ENCODE assay signal across 17 cellular contexts in the genomic region with DNA sequence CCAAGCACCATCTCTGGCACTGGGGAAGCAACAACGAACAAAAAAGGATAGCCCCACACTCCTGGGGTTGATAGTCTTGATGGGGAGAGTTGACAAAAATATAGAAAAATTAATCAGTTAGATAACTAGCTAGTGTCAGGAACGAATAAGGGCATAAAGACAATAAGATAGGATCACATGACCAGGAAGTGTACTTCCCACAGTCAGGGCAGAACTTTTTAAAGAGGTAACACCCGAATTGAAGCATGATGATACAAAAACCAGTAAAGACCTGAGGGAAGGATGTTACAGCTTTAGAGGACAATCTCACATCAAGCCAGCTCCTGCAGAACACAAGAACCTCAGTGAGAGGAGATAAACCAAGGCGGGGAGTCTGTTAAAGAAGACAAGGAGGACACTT.
DNase-seq lines count a peak whose midpoint lies in the region; ATAC-seq and TF ChIP-seq lines count a peak whose summit lies in the region.
"Had no signal": no experiment of that assay in that cellular context is flagged by ENCODE, and none has a peak within 500 bp of the region (broad histone marks: within the 10 kb centered on the region; RNA-seq: fewer than 3 reads in every experiment).

No MANE protein-coding gene starts in this region.

- ATAC-seq in GM18907 (IDR thresholded peaks at IDR 0.05; ENCODE audit: unreplicated experiment) (peak; percentile 12), GM21825 (IDR thresholded peaks at IDR 0.05; ENCODE audit: unreplicated experiment) (peak; percentile 24), HG03354 (IDR thresholded peaks at IDR 0.05; ENCODE audit: poor library complexity, severe bottlenecking, unreplicated experiment) (peak; percentile 41)
- no peak for ATAC-seq in activated CD8-positive, alpha-beta T cell treated with anti-CD3 and anti-CD28 coated beads, Interleukin-2, amount 10 ng/mL, durations not matched to agents 7 days and 5 days
- ATAC-seq: left cardiac atrium; naive thymus-derived CD8-positive, alpha-beta T cell; stimulated activated naive CD8-positive, alpha-beta T cell treated with anti-CD3 and anti-CD28 coated beads, Interleukin-15, amount 100 ng/mL, for 72 hours had no signal

- intact Hi-C loops in Calu3 (cut with micrococcal nuclease; ENCODE audit: unreplicated experiment): no loop called here
- intact Hi-C loops in activated CD4-positive, alpha-beta T cell treated with anti-CD3 and anti-CD28 coated beads, Interleukin-2, amount 10 ng/mL, durations not matched to agents 24 days and 14 days (cut with micrococcal nuclease): no loop called here

- H3K36me3 Mint-ChIP-seq in activated CD8-positive, alpha-beta T cell treated with anti-CD3 and anti-CD28 coated beads, Interleukin-2, amount 10 ng/mL, durations not matched to agents 7 days and 5 days (ENCODE audit: low read depth): no peaks in the 10 kb centered on the region
- no peaks in the 10 kb centered on the region for H3K36me3 Mint-ChIP-seq in Calu3 (ENCODE audit: insufficient read depth, unreplicated experiment)
- no peaks in the 10 kb centered on the region for H3K36me3 Mint-ChIP-seq in activated CD4-positive, alpha-beta T cell treated with anti-CD3 and anti-CD28 coated beads, Interleukin-2, amount 10 ng/mL, durations not matched to agents 24 days and 14 days (ENCODE audit: low read depth)
- H3K36me3 Mint-ChIP-seq: activated naive CD4-positive, alpha-beta T cell treated with anti-CD3 and anti-CD28 coated beads, Interleukin-2, amount 10 ng/mL, durations not matched to agents 7 days and 5 days; naive thymus-derived CD8-positive, alpha-beta T cell had no signal

- DNase-seq in erythroblast (lab: John Stamatoyannopoulos, UW): peak; percentile 25 to 66
- no peak for DNase-seq in activated CD8-positive, alpha-beta T cell treated with anti-CD3 and anti-CD28 coated beads, Interleukin-2, amount 10 ng/mL, durations not matched to agents 7 days and 5 days
- no peak for DNase-seq in stimulated activated CD4-positive, alpha-beta T cell treated with anti-CD3 and anti-CD28 coated beads, Interleukin-15, amount 100 ng/mL, for 24 hours
- no peak for DNase-seq in Calu3
- no peak for DNase-seq in activated CD4-positive, alpha-beta T cell treated with anti-CD3 and anti-CD28 coated beads, Interleukin-2, amount 10 ng/mL, durations not matched to agents 24 days and 14 days
- DNase-seq: activated CD4-positive, alpha-beta T cell treated with anti-CD3 and anti-CD28 coated beads, Interleukin-2, amount 50 U/mL, for 48 hours; activated naive CD4-positive, alpha-beta T cell treated with anti-CD3 and anti-CD28 coated beads, Interleukin-2, amount 10 ng/mL, durations not matched to agents 7 days and 5 days; C1 segment of cervical spinal cord; EL; head of caudate nucleus; left cardiac atrium; naive thymus-derived CD8-positive, alpha-beta T cell; right cardiac atrium; stimulated activated naive CD8-positive, alpha-beta T cell treated with anti-CD3 and anti-CD28 coated beads, Interleukin-15, amount 100 ng/mL, for 72 hours had no signal

- BruUV-seq in Calu3 (replicated peaks; lab: Mats Ljungman, UMichigan): no TSS peak

- no peak for TF ChIP-seq CTCF in Calu3 (IDR thresholded peaks at IDR 0.05; ENCODE audit: unreplicated experiment)

- H3K4me3 Mint-ChIP-seq in activated CD8-positive, alpha-beta T cell treated with anti-CD3 and anti-CD28 coated beads, Interleukin-2, amount 10 ng/mL, durations not matched to agents 7 days and 5 days: no peak overlapping the region
- no peak overlapping the region for H3K4me3 Mint-ChIP-seq in Calu3 (ENCODE audit: low read depth, unreplicated experiment)
- H3K4me3 Mint-ChIP-seq in activated CD4-positive, alpha-beta T cell treated with anti-CD3 and anti-CD28 coated beads, Interleukin-2, amount 10 ng/mL, durations not matched to agents 24 days and 14 days: no peak overlapping the region
- H3K4me3 Mint-ChIP-seq: activated naive CD4-positive, alpha-beta T cell treated with anti-CD3 and anti-CD28 coated beads, Interleukin-2, amount 10 ng/mL, durations not matched to agents 7 days and 5 days; naive thymus-derived CD8-positive, alpha-beta T cell; stimulated activated naive CD8-positive, alpha-beta T cell treated with anti-CD3 and anti-CD28 coated beads, Interleukin-15, amount 100 ng/mL, for 72 hours had no signal

- H3K4me1 Mint-ChIP-seq in activated CD8-positive, alpha-beta T cell treated with anti-CD3 and anti-CD28 coated beads, Interleukin-2, amount 10 ng/mL, durations not matched to agents 7 days and 5 days (ENCODE audit: low read depth): peaks cover 4% of the 10 kb centered on the region
- H3K4me1 Mint-ChIP-seq in Calu3 (ENCODE audit: low read depth, unreplicated experiment): no peaks in the 10 kb centered on the region
- H3K4me1 Mint-ChIP-seq in activated CD4-positive, alpha-beta T cell treated with anti-CD3 and anti-CD28 coated beads, Interleukin-2, amount 10 ng/mL, durations not matched to agents 24 days and 14 days: peaks cover 3% of the 10 kb centered on the region

- no peak overlapping the region for H3K27ac Mint-ChIP-seq in activated CD8-positive, alpha-beta T cell treated with anti-CD3 and anti-CD28 coated beads, Interleukin-2, amount 10 ng/mL, durations not matched to agents 7 days and 5 days
- no peak overlapping the region for H3K27ac Mint-ChIP-seq in Calu3 (ENCODE audit: unreplicated experiment)
- no peak overlapping the region for H3K27ac Mint-ChIP-seq in activated CD4-positive, alpha-beta T cell treated with anti-CD3 and anti-CD28 coated beads, Interleukin-2, amount 10 ng/mL, durations not matched to agents 24 days and 14 days
- H3K27ac Mint-ChIP-seq: activated naive CD4-positive, alpha-beta T cell treated with anti-CD3 and anti-CD28 coated beads, Interleukin-2, amount 10 ng/mL, durations not matched to agents 7 days and 5 days; naive thymus-derived CD8-positive, alpha-beta T cell; stimulated activated naive CD8-positive, alpha-beta T cell treated with anti-CD3 and anti-CD28 coated beads, Interleukin-15, amount 100 ng/mL, for 72 hours had no signal

- POLR2A ChIA-PET in activated CD8-positive, alpha-beta T cell treated with anti-CD3 and anti-CD28 coated beads, Interleukin-2, amount 10 ng/mL, durations not matched to agents 7 days and 5 days (lab: Charles Lee): no interaction called here

- no peak for TF ChIP-seq POLR2A in erythroblast (IDR thresholded peaks at IDR 0.05; ENCODE audit: low read length)

- CTCF ChIA-PET in activated CD8-positive, alpha-beta T cell treated with anti-CD3 and anti-CD28 coated beads, Interleukin-2, amount 10 ng/mL, durations not matched to agents 7 days and 5 days (lab: Charles Lee): no interaction called here
- CTCF ChIA-PET in Calu3 (lab: Charles Lee): no interaction called here

- peaks cover 6% of the 10 kb centered on the region for H3K9me3 Mint-ChIP-seq in activated CD8-positive, alpha-beta T cell treated with anti-CD3 and anti-CD28 coated beads, Interleukin-2, amount 10 ng/mL, durations not matched to agents 7 days and 5 days (ENCODE audit: insufficient read depth)
- H3K9me3 Mint-ChIP-seq in Calu3 (ENCODE audit: low read depth, unreplicated experiment): peaks cover 8% of the 10 kb centered on the region
- peaks cover 16% of the 10 kb centered on the region for H3K9me3 Mint-ChIP-seq in activated CD4-positive, alpha-beta T cell treated with anti-CD3 and anti-CD28 coated beads, Interleukin-2, amount 10 ng/mL, durations not matched to agents 24 days and 14 days

- peaks cover 6% of the 10 kb centered on the region for H3K27me3 Mint-ChIP-seq in activated CD8-positive, alpha-beta T cell treated with anti-CD3 and anti-CD28 coated beads, Interleukin-2, amount 10 ng/mL, durations not matched to agents 7 days and 5 days (ENCODE audit: low read depth)
- H3K27me3 Mint-ChIP-seq in Calu3 (ENCODE audit: unreplicated experiment): no peaks in the 10 kb centered on the region
- peaks cover 6% of the 10 kb centered on the region for H3K27me3 Mint-ChIP-seq in activated CD4-positive, alpha-beta T cell treated with anti-CD3 and anti-CD28 coated beads, Interleukin-2, amount 10 ng/mL, durations not matched to agents 24 days and 14 days

Comparison
In these comparisons a context has a peak if more than half of its experiments do, and no peak if none do; other contexts are left out.
1. DNase-seq: peak in erythroblast (2 of 2); none in activated CD8-positive, alpha-beta T cell treated with anti-CD3 and anti-CD28 coated beads, Interleukin-2, amount 10 ng/mL, durations not matched to agents 7 days and 5 days (single experiment), stimulated activated CD4-positive, alpha-beta T cell treated with anti-CD3 and anti-CD28 coated beads, Interleukin-15, amount 100 ng/mL, for 24 hours (single experiment), Calu3 (single experiment) and activated CD4-positive, alpha-beta T cell treated with anti-CD3 and anti-CD28 coated beads, Interleukin-2, amount 10 ng/mL, durations not matched to agents 24 days and 14 days (single experiment).